In genomic region chr13:77310579-77311279, GRCh38 we compare ENCODE assay signal across 1 cellular context.
TF ChIP-seq lines count a peak whose summit lies in the region.

No MANE protein-coding gene starts in this region.

TF ChIP-seq in HepG2, 621 proteins besides CTCF, POLR2A, EP300 and RAD21 (continued from another document):
- TF ChIP-seq ARNTL (CRISPR knock-in tag; IDR thresholded peaks at IDR 0.05): no peak
- no peak for TF ChIP-seq AHDC1 (CRISPR knock-in tag; IDR thresholded peaks at IDR 0.05; ENCODE audit: borderline replicate concordance)
- no peak for TF ChIP-seq ZFP36L1 (CRISPR knock-in tag; IDR thresholded peaks at IDR 0.05)
